24 cellular contexts compared by ENCODE assay signal in the genomic region with DNA sequence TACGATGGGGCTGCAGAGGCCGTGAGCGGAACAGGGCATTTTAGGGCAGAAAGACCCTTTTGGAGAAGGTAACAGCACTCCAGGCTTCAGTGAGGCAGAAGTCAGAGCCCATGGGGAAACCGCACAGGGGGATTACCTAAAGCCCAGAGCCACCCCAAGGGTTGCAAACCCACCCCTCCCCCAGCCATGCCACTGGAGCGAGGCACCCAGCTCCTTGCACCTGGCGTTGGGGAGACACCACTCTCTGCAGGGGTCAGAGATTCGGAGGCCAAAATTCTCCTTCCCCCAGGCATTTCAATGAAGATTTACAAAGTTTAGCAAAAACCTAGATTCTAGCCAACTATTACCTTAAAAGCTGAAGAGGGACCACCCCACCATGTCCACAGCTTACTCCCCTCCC. TPM values are rescaled to one million over a fixed set of nuclear protein-coding genes. Genes with fewer than 3 reads are reported as not detected.
"Had no signal": no experiment of that assay in that cellular context is flagged by ENCODE, and none has a peak within 500 bp of the region (broad histone marks: within the 10 kb centered on the region; RNA-seq: fewer than 3 reads in every experiment).

No MANE protein-coding gene starts in this region.

- H3K9me3 ChIP-seq: heart right ventricle, left lung, lower lobe of right lung, ovary, suprapubic skin, tibial artery, upper lobe of left lung, vagina had no signal

- H3K27me3 ChIP-seq: ovary, vagina had no signal

- H3K36me3 ChIP-seq: heart right ventricle, left lung, lower lobe of right lung, ovary, suprapubic skin, tibial artery, upper lobe of left lung, vagina had no signal

- H3K4me2 ChIP-seq: smooth muscle cell had no signal

- DNase-seq: effector CD8-positive, alpha-beta T cell; foreskin melanocyte; islet precursor cell; left lung; lower lobe of right lung; natural killer cell; ovary; stimulated activated CD4-positive, alpha-beta T cell treated with anti-CD3 and anti-CD28 coated beads, Interleukin-2, amount 100 ng/mL, for 48 hours; stimulated activated naive CD4-positive, alpha-beta T cell treated with Interleukin-2 at 50 U/mL for 16 hours; tibial artery had no signal

- ATAC-seq: lower lobe of right lung, natural killer cell had no signal

- H3K4me3 ChIP-seq: coronary artery, heart right ventricle, left lung, lower lobe of right lung, ovary, smooth muscle cell, suprapubic skin, tibial artery, upper lobe of left lung, vagina had no signal

- H3K27ac ChIP-seq: coronary artery, left lung, lower lobe of right lung, ovary, suprapubic skin, tibial artery, upper lobe of left lung, vagina had no signal

RNA-seq across cellular contexts. Expression of gene CCDC27, which starts 38.4 kb away (rescaled TPM):
- total RNA-seq: dermis microvascular lymphatic vessel endothelial cell, heart right ventricle, left lung, lower lobe of right lung, mesothelial cell of epicardium, mucosa of gallbladder, myocyte, natural killer cell, neural crest cell, ovary, posterior vena cava, smooth muscle cell, suprapubic skin, upper lobe of left lung, vagina had no signal
- polyA plus RNA-seq: esophagus, right cardiac atrium, smooth muscle cell had no signal

RNA-seq across cellular contexts. Expression of gene SMIM1, which starts 58.7 kb away (rescaled TPM):
- total RNA-seq: myocyte, vagina had no signal
